ENCODE assay signal across 27 cellular contexts in the genomic region with DNA sequence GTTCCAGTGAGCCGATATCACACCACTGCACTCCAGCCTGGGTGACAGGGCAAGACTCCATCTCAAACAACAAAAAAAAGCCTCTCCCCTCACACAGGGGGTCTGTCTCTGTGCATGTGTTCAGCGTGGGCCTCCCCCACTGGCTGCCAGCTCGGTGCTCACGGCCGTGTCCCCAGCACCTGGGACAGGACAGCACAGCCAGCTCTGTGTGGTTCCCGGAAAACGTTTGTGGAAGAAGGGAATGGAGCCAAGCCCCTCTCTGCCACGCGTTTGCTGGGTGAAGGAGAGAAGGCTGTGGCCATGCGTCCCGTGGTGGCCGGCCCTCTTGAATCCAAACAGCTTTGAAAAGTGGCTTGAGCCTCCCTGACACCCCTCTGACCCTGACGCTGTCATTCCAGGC. TPM values are rescaled to one million over a fixed set of nuclear protein-coding genes. Genes with fewer than 3 reads are reported as not detected.
"Had no signal": no experiment of that assay in that cellular context is flagged by ENCODE, and none has a peak within 500 bp of the region (broad histone marks: within the 10 kb centered on the region; RNA-seq: fewer than 3 reads in every experiment).

No MANE protein-coding gene starts in this region.

- H3K9me3 Mint-ChIP-seq: immature natural killer cell; mesothelial cell of epicardium; naive B cell; natural killer cell; stimulated activated naive B cell treated with anti-CD40 and anti-IgM and Interleukin-4, amounts not matched to agents 10 μg/mL and 1 μg/mL and 100 μg/mL, for 72 hours had no signal

- H3K36me3 Mint-ChIP-seq: natural killer cell had no signal

- H3K36me3 ChIP-seq: right lobe of liver had no signal

- H3K27ac ChIP-seq: left ventricle myocardium inferior, parathyroid adenoma, psoas muscle, right lobe of liver, stomach, testis, thyroid gland, transverse colon, upper lobe of left lung, vagina had no signal

- H3K4me3 ChIP-seq: left ventricle myocardium inferior, lung, psoas muscle, right lobe of liver, smooth muscle cell, stomach, testis, thyroid gland, transverse colon, upper lobe of left lung, vagina had no signal

- H3K4me1 ChIP-seq: left ventricle myocardium inferior, parathyroid adenoma, psoas muscle, right lobe of liver, testis, thyroid gland, transverse colon, upper lobe of left lung, vagina had no signal

- H3K27me3 Mint-ChIP-seq: naive B cell; stimulated activated naive B cell treated with anti-CD40 and anti-IgM and Interleukin-4, amounts not matched to agents 10 μg/mL and 1 μg/mL and 100 μg/mL, for 72 hours had no signal

- H3K9me3 ChIP-seq: left ventricle myocardium inferior, psoas muscle, right lobe of liver, stomach, testis, thyroid gland, transverse colon, upper lobe of left lung, vagina had no signal

- DNase-seq: hypothalamus; immature natural killer cell; left ventricle myocardium inferior; mesendoderm; naive B cell; natural killer cell; nucleus accumbens; psoas muscle; right lobe of liver; stimulated activated CD4-positive, alpha-beta T cell treated with anti-CD3 and anti-CD28 coated beads, Interleukin-12 subunit alpha, Interleukin-12 subunit beta, amount 100 ng/mL, for 4 hours; stimulated activated CD4-positive, alpha-beta T cell treated with anti-CD3 and anti-CD28 coated beads, Interleukin-15, amount 100 ng/mL, for 24 hours; stimulated activated CD4-positive, alpha-beta T cell treated with anti-CD3 and anti-CD28 coated beads, Interleukin-2, amount 100 ng/mL, for 24 hours; stimulated activated CD4-positive, alpha-beta T cell treated with anti-CD3 and anti-CD28 coated beads, Interleukin-4, amount 100 ng/mL, for 1 hour; stimulated activated naive B cell treated with anti-CD40 and anti-IgM and Interleukin-4, amounts not matched to agents 10 μg/mL and 1 μg/mL and 100 μg/mL, for 72 hours; stimulated activated naive CD8-positive, alpha-beta T cell treated with anti-CD3 and anti-CD28 coated beads, Interleukin-15, Interleukin-2, amounts not matched to agents 100 U/mL and 50 U/mL, for 24 hours; stomach; testis; thyroid gland; transverse colon; upper lobe of left lung had no signal

- H3K9ac ChIP-seq: parathyroid adenoma had no signal

- H3K4me3 Mint-ChIP-seq: immature natural killer cell; mesothelial cell of epicardium; natural killer cell; stimulated activated naive B cell treated with anti-CD40 and anti-IgM and Interleukin-4, amounts not matched to agents 10 μg/mL and 1 μg/mL and 100 μg/mL, for 72 hours had no signal

- H3K4me1 Mint-ChIP-seq: immature natural killer cell, mesothelial cell of epicardium had no signal

- ATAC-seq: natural killer cell; psoas muscle; stimulated activated naive B cell treated with anti-CD40 and anti-IgM and Interleukin-4, amounts not matched to agents 10 μg/mL and 1 μg/mL and 100 μg/mL, for 72 hours; stimulated activated naive CD8-positive, alpha-beta T cell treated with anti-CD3 and anti-CD28 coated beads, Interleukin-15, Interleukin-2, amounts not matched to agents 100 U/mL and 50 U/mL, for 24 hours had no signal

- H3K27me3 ChIP-seq: right lobe of liver, stomach, testis, thyroid gland, transverse colon, upper lobe of left lung, vagina had no signal

- H3K27ac Mint-ChIP-seq: immature natural killer cell; mesothelial cell of epicardium; natural killer cell; stimulated activated naive B cell treated with anti-CD40 and anti-IgM and Interleukin-4, amounts not matched to agents 10 μg/mL and 1 μg/mL and 100 μg/mL, for 72 hours had no signal

RNA-seq across cellular contexts. Expression of a gene that starts 32.3 kb away (rescaled TPM):
- total RNA-seq: lower leg skin, mononuclear cell, natural killer cell, psoas muscle, right lobe of liver, stomach, thyroid gland, transverse colon, vagina had no signal
- polyA plus RNA-seq: immature natural killer cell had no signal
